Comparison of ENCODE assay signal across 8 cellular contexts in the genomic region with DNA sequence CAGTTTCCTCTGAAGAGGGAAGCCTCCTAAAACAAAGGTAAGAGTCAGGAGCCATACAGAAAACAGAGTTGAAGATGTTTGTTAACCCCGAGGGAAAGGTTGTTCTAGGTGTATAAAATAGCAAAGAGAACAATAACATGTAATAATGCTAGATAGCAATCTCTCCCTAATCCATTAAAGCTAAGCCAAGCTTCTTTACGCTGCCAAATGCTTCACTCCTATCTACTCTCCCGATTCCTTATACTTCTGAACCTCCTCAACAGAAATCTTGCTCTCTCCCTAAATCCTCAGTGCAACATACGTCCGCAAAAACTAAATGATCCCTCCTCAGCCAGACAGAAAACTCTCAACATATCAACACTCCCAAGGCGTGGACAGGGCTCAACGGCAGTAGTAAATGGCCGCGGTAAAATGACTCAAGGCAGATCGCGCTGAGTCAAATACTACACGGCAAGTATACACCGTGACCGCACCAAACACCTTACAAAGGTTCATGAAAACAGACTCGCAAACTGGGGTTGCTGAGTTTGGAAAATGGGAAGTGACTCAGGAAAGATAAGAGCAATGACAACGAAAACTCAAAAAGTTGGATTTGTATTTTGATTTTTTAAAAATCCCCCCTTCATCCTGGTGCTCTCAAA. TPM values are rescaled to one million over a fixed set of nuclear protein-coding genes. Genes with fewer than 3 reads are reported as not detected.
DNase-seq lines count a peak whose midpoint lies in the region; ATAC-seq and TF ChIP-seq lines count a peak whose summit lies in the region.

No MANE protein-coding gene starts in this region.

- no peaks in the 10 kb centered on the region for H3K27me3 Mint-ChIP-seq in stimulated activated naive B cell treated with anti-CD40 and anti-IgM and Interleukin-4, amounts not matched to agents 10 μg/mL and 1 μg/mL and 100 μg/mL, for 72 hours

- H3K9me3 Mint-ChIP-seq in stimulated activated naive B cell treated with anti-CD40 and anti-IgM and Interleukin-4, amounts not matched to agents 10 μg/mL and 1 μg/mL and 100 μg/mL, for 72 hours = no peaks in the 10 kb centered on the region

- ATAC-seq in GM18511 (IDR thresholded peaks at IDR 0.05; ENCODE audit: unreplicated experiment) = peak; percentile 56
- ATAC-seq in HG03039 (IDR thresholded peaks at IDR 0.05; ENCODE audit: unreplicated experiment) = peak; percentile 39
- peak; percentile 69 to 70 for ATAC-seq in stimulated activated naive B cell treated with anti-CD40 and anti-IgM and Interleukin-4, amounts not matched to agents 10 μg/mL and 1 μg/mL and 100 μg/mL, for 72 hours (replicated peaks)

- peaks cover 13 to 30% of the 10 kb centered on the region in 2 donors for H3K36me3 Mint-ChIP-seq in stimulated activated naive B cell treated with anti-CD40 and anti-IgM and Interleukin-4, amounts not matched to agents 10 μg/mL and 1 μg/mL and 100 μg/mL, for 72 hours

- peak; percentile 3 for DNase-seq in NCI-H345 (lab: John Stamatoyannopoulos, UW)
- DNase-seq in activated CD8-positive, alpha-beta memory T cell treated with anti-CD3 and anti-CD28 coated beads, Interleukin-2, amount 50 U/mL, for 24 hours (ENCODE audit: extremely low read depth) = peak; percentile 24
- DNase-seq in epidermal melanocyte (ENCODE audit: insufficient read length, low spot score) = peak; percentile 22
- DNase-seq in mucosa of gallbladder (ENCODE audit: low spot score) = peak; percentile 35
- DNase-seq in stimulated activated naive B cell treated with anti-CD40 and anti-IgM and Interleukin-4, amounts not matched to agents 10 μg/mL and 1 μg/mL and 100 μg/mL, for 72 hours = peak; percentile 28

- H3K27ac ChIP-seq in 22Rv1 = peak overlapping the region; percentile 83

- peaks cover 20 to 46% of the 10 kb centered on the region in 2 donors for H3K4me1 Mint-ChIP-seq in stimulated activated naive B cell treated with anti-CD40 and anti-IgM and Interleukin-4, amounts not matched to agents 10 μg/mL and 1 μg/mL and 100 μg/mL, for 72 hours

- TF ChIP-seq CTCF in 22Rv1 (IDR thresholded peaks at IDR 0.05) = no peak

- H3K4me3 Mint-ChIP-seq in stimulated activated naive B cell treated with anti-CD40 and anti-IgM and Interleukin-4, amounts not matched to agents 10 μg/mL and 1 μg/mL and 100 μg/mL, for 72 hours = peak overlapping the region; percentile 84 to 92

- H3K27ac Mint-ChIP-seq in stimulated activated naive B cell treated with anti-CD40 and anti-IgM and Interleukin-4, amounts not matched to agents 10 μg/mL and 1 μg/mL and 100 μg/mL, for 72 hours = peak overlapping the region; percentile 66

RNA-seq across cellular contexts. Expression of gene CLDND1, which starts 0.7 kb away (rescaled TPM):
- 69.4 TPM for total RNA-seq in mucosa of gallbladder

RNA-seq across cellular contexts. Expression of gene GPR15, which starts 9.8 kb away (rescaled TPM):
- 0.17 TPM for total RNA-seq in mucosa of gallbladder

RNA-seq across cellular contexts. Expression of gene OR5K2, which starts 24.5 kb away (rescaled TPM):
- total RNA-seq in mucosa of gallbladder = not detected

RNA-seq across cellular contexts. Expression of gene OR5K1, which starts 59.0 kb away (rescaled TPM):
- not detected for total RNA-seq in mucosa of gallbladder

Comparison
In these comparisons a context has a peak if more than half of its experiments do, and no peak if none do; other contexts are left out.
1. Peak in every context shown above with its lines: DNase-seq, ATAC-seq and H3K27ac ChIP-seq.